Comparison of ENCODE assay signal across 9 cellular contexts in the genomic region with DNA sequence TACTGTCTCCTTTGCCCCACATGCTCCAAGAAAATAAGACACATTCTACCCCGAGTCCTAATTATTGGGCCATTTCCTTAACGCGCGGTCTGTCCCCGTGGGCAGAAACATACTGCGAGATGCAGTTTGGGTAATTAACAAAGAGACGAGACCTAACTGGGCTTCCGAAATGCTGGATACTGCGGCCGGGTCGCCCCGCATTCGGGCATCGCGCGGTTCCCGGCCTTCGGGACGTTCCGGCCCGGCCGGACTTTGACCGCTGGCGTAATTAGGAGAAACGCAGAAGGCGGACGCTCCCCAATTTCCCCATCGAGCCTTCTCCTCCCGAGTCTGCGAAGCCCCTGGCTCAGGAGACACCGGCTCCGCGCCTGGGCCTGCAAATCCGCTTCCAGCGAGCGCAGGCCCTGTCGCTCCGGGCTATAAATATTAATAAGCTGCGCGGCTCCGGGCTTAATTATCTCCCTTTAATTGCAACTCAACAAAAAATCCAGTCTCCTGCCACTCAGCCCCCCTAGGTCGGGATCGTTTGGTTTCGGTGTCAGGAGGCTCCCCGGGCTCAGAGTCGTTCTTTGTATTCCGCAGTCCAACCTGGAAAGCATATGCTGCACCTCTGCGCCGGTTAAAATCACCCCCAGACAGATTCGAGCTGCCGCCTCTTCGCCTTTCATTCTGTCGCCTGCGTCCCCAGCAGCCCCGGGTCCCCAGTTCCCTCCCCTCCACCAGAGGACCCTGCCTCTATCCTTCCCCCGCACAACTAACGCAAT.
DNase-seq lines count a peak whose midpoint lies in the region; ATAC-seq and TF ChIP-seq lines count a peak whose summit lies in the region.
"Had no signal": no experiment of that assay in that cellular context is flagged by ENCODE, and none has a peak within 500 bp of the region (broad histone marks: within the 10 kb centered on the region; RNA-seq: fewer than 3 reads in every experiment).

No MANE protein-coding gene starts in this region.

- H3K4me1 ChIP-seq in ACC112 (ENCODE audit: control insufficient read depth, insufficient read depth, low read length, unreplicated experiment): peaks cover under 1% of the 10 kb centered on the region
- H3K4me1 ChIP-seq in effector memory CD4-positive, alpha-beta T cell (ENCODE audit: control insufficient read depth, insufficient read depth, low read length, poor library complexity, severe bottlenecking): peaks cover 11% of the 10 kb centered on the region
- H3K4me1 ChIP-seq: SJSA1 had no signal

- H3K79me2 ChIP-seq in ACC112 (ENCODE audit: control insufficient read depth, insufficient read depth, low read length, unreplicated experiment) (no peaks in the 10 kb centered on the region), neural cell (replicated peaks; ENCODE audit: insufficient read depth, low read length) (no peaks in the 10 kb centered on the region)

- no peaks in the 10 kb centered on the region for H3F3A ChIP-seq in neural cell (ENCODE audit: insufficient read depth, low read length, poor library complexity, severe bottlenecking)

- no peaks in the 10 kb centered on the region for H4K20me1 ChIP-seq in neural cell (ENCODE audit: insufficient read depth)

- H3K4me2 ChIP-seq in neural cell (ENCODE audit: low read length): no peak overlapping the region

- peak overlapping the region; percentile 67 for H3K9ac ChIP-seq in neural cell (ENCODE audit: low read length)

- no peak for DNase-seq in effector memory CD4-positive, alpha-beta T cell
- DNase-seq in CD1c-positive myeloid dendritic cell (ENCODE audit: extremely low spot score) (no peak), DMS 273 treated with DMSO at 0.1 percent for 48 hours (lab: John Stamatoyannopoulos, UW) (no peak), inferior parietal cortex (ENCODE audit: extremely low spot score) (no peak)

- H3K27me3 ChIP-seq in ACC112 (ENCODE audit: insufficient read depth, low read length) (peaks cover 65% of the 10 kb centered on the region), neural cell (ENCODE audit: insufficient read depth, low read depth, low read length) (peaks cover 64% of the 10 kb centered on the region)
- peaks cover 33% of the 10 kb centered on the region for H3K27me3 ChIP-seq in effector memory CD4-positive, alpha-beta T cell (replicated peaks; ENCODE audit: control insufficient read depth, insufficient read depth, low read length, poor library complexity, severe bottlenecking)
- H3K27me3 ChIP-seq: SJSA1 had no signal

- no peak for TF ChIP-seq EP300 in neural cell (conservative IDR thresholded peaks at IDR 0.05; ENCODE audit: poor library complexity, severe bottlenecking)

- H2AFZ ChIP-seq in ACC112 (ENCODE audit: low read length, unreplicated experiment) (peak overlapping the region; percentile 81), neural cell (ENCODE audit: low read depth, low read length) (no peak overlapping the region)

- TF ChIP-seq RAD21 in neural cell (conservative IDR thresholded peaks at IDR 0.05): no peak

- H3K9me2 ChIP-seq in neural cell (ENCODE audit: insufficient read depth, low read length): no peaks in the 10 kb centered on the region

- H3K27ac ChIP-seq in ACC112 (ENCODE audit: low read depth, low read length) (no peak overlapping the region), neural cell (ENCODE audit: low read length) (no peak overlapping the region)
- H3K27ac ChIP-seq in effector memory CD4-positive, alpha-beta T cell (ENCODE audit: insufficient read depth, low read length, poor library complexity, severe bottlenecking): no peak overlapping the region
- H3K27ac ChIP-seq: SJSA1 had no signal

- H3K9me3 ChIP-seq in effector memory CD4-positive, alpha-beta T cell (ENCODE audit: control insufficient read depth, low read length): no peaks in the 10 kb centered on the region
- H3K9me3 ChIP-seq in neural cell (ENCODE audit: low read length): no peaks in the 10 kb centered on the region

- H3K4me3 ChIP-seq in ACC112 (ENCODE audit: low read depth, low read length): peak overlapping the region; percentile 77
- H3K4me3 ChIP-seq in effector memory CD4-positive, alpha-beta T cell (ENCODE audit: insufficient read depth, low read depth, low read length, poor library complexity, severe bottlenecking): peak overlapping the region; percentile 35
- H3K4me3 ChIP-seq in neural cell (ENCODE audit: low read length): peak overlapping the region; percentile 72
- H3K4me3 ChIP-seq: SJSA1 had no signal

- TF ChIP-seq CTCF in neural cell (IDR thresholded peaks at IDR 0.05; ENCODE audit: poor library complexity, severe bottlenecking): no peak

- H3K36me3 ChIP-seq in ACC112 (ENCODE audit: insufficient read depth, low read length) (no peaks in the 10 kb centered on the region), neural cell (ENCODE audit: insufficient read depth, low read length) (no peaks in the 10 kb centered on the region)
- H3K36me3 ChIP-seq in effector memory CD4-positive, alpha-beta T cell (ENCODE audit: control insufficient read depth, insufficient read depth, low read length): no peaks in the 10 kb centered on the region
- H3K36me3 ChIP-seq: SJSA1 had no signal

- ATAC-seq in HG03432 (IDR thresholded peaks at IDR 0.05; ENCODE audit: unreplicated experiment) (peak; percentile 14), GM18868 (IDR thresholded peaks at IDR 0.05; ENCODE audit: unreplicated experiment) (no peak)

TF ChIP-seq in neural cell, 6 proteins besides CTCF, POLR2A, EP300 and RAD21:
- TF ChIP-seq MXI1 (conservative IDR thresholded peaks at IDR 0.05; ENCODE audit: poor library complexity, severe bottlenecking) (no peak), POLR2AphosphoS5 (IDR thresholded peaks at IDR 0.05) (no peak), SMC3 (conservative IDR thresholded peaks at IDR 0.05; ENCODE audit: poor library complexity) (no peak), EZH2 (IDR thresholded peaks at IDR 0.05; ENCODE audit: borderline replicate concordance, insufficient read depth, low read length, poor library complexity, severe bottlenecking) (no peak), TAF1 (IDR thresholded peaks at IDR 0.05; ENCODE audit: low read depth) (no peak), REST (IDR thresholded peaks at IDR 0.05; ENCODE audit: borderline replicate concordance) (no peak)
